In genomic region chr6:137944403-137945148, GRCh38 we compare ENCODE assay signal across 8 cellular contexts.
A peak's percentile ranks its signal among the peaks of the same experiment; 100 is the strongest.
DNase-seq lines count a peak whose midpoint lies in the region; ATAC-seq and TF ChIP-seq lines count a peak whose summit lies in the region.
"Not testable (repeated sequence)": the region's sequence is repeated elsewhere in the genome, so short reads cannot be mapped to it uniquely, and the experiment has no call there.

No MANE protein-coding gene starts in this region.

- not testable (repeated sequence) for H3K4me3 ChIP-seq in DOHH2 (ENCODE audit: low read length); Panc1 (ENCODE audit: low read depth in 2 of 2, low read length in 2 of 2); tibial nerve

- WGBS in tibial nerve, 2 donors = 30 to 32% methylated on average over 5 of the region's 5 CpGs

- CTCF ChIA-PET in Panc1 (lab: Charles Lee) = interaction anchor here (0.6 to 0.9 kb wide), 2 partner anchors 242 to 283 kb away, joined by 3 read pairs; no protein-coding TSS in a partner anchor
- CTCF ChIA-PET in activated naive CD4-positive, alpha-beta T cell treated with anti-CD3 and anti-CD28 coated beads for 36 hours (lab: Charles Lee) = interaction anchor here (0.7 to 11.9 kb wide), 23 partner anchors 10 to 257 kb away, joined by 3 to 161 read pairs (median 8); partner anchors contain the start of gene TNFAIP3

- not testable (repeated sequence) for H3K27ac ChIP-seq in DOHH2 (ENCODE audit: low read depth, low read length); Panc1 (ENCODE audit: low read length)
- peak overlapping the region in 1 of 4 donors; percentile 43 for H3K27ac ChIP-seq in tibial nerve

- not testable (repeated sequence) for H3K27me3 ChIP-seq in DOHH2 (ENCODE audit: control insufficient read depth, low read length); Panc1 (ENCODE audit: control insufficient read depth, insufficient read depth, low read length); tibial nerve

- peak; percentile 17 for DNase-seq in HuH-7.5 (ENCODE audit: low spot score)
- peak; percentile 13 for DNase-seq in Panc1 (ENCODE audit: low read depth, low spot score)
- DNase-seq in activated naive CD4-positive, alpha-beta T cell treated with anti-CD3 and anti-CD28 coated beads for 36 hours = peak; percentile 46
- peak; percentile 70 for DNase-seq in fibroblast of peridontal ligament (ENCODE audit: extremely low read depth)
- DNase-seq in midbrain (lab: John Stamatoyannopoulos, UW) = peak; percentile 43
- DNase-seq in tibial nerve (ENCODE audit: low spot score in 2 of 2) = not testable (repeated sequence)

- TF ChIP-seq CTCF in DOHH2 (IDR thresholded peaks at IDR 0.05; ENCODE audit: low read depth, low read length, poor library complexity, severe bottlenecking) (peak; percentile 77), Panc1 (IDR thresholded peaks at IDR 0.05) (peak; percentile 80), tibial nerve (IDR thresholded peaks at IDR 0.05) (peak; percentile 61 to 90 (median 71))

- BruUV-seq in Panc1 (replicated peaks; lab: Mats Ljungman, UMichigan) = not testable (repeated sequence)

- not testable (repeated sequence) for H3K27me3 Mint-ChIP-seq in activated naive CD4-positive, alpha-beta T cell treated with anti-CD3 and anti-CD28 coated beads for 36 hours (ENCODE audit: low read depth)

- not testable (repeated sequence) for TF ChIP-seq EP300 in tibial nerve (IDR thresholded peaks at IDR 0.05)

- not testable (repeated sequence) for H4K20me1 ChIP-seq in DOHH2 (ENCODE audit: control insufficient read depth, insufficient read depth, low read depth, low read length)

- H3K4me1 Mint-ChIP-seq in activated naive CD4-positive, alpha-beta T cell treated with anti-CD3 and anti-CD28 coated beads for 36 hours (ENCODE audit: low read depth) = peaks cover 56% of the 10 kb centered on the region

- TF ChIP-seq POLR2A in tibial nerve (IDR thresholded peaks at IDR 0.05) = not testable (repeated sequence)

- not testable (repeated sequence) for H3F3A ChIP-seq in DOHH2 (ENCODE audit: control insufficient read depth, insufficient read depth)

- H3K36me3 Mint-ChIP-seq in activated naive CD4-positive, alpha-beta T cell treated with anti-CD3 and anti-CD28 coated beads for 36 hours (ENCODE audit: low read depth) = not testable (repeated sequence)

- H3K9me2 ChIP-seq in DOHH2 (replicated peaks; ENCODE audit: control insufficient read depth, low read length) = not testable (repeated sequence)

- intact Hi-C loops in Panc1 (cut with micrococcal nuclease; ENCODE audit: unreplicated experiment) = loop anchor here (5.0 to 10.0 kb wide), 2 partner anchors 72 to 240 kb away; no protein-coding TSS in a partner anchor
- intact Hi-C loops in activated naive CD4-positive, alpha-beta T cell treated with anti-CD3 and anti-CD28 coated beads for 36 hours (cut with micrococcal nuclease) = loop anchor here (1.0 to 5.0 kb wide), 7 partner anchors 26 to 282 kb away; no protein-coding TSS in a partner anchor

- peak overlapping the region; percentile 0 for H3K27ac Mint-ChIP-seq in activated naive CD4-positive, alpha-beta T cell treated with anti-CD3 and anti-CD28 coated beads for 36 hours

- H3K4me1 ChIP-seq in DOHH2 (ENCODE audit: control insufficient read depth, low read length); Panc1 (ENCODE audit: control insufficient read depth, insufficient read depth, low read length); tibial nerve: not testable (repeated sequence)

- H3K4me3 Mint-ChIP-seq in activated naive CD4-positive, alpha-beta T cell treated with anti-CD3 and anti-CD28 coated beads for 36 hours = not testable (repeated sequence)

- not testable (repeated sequence) for H3K9me3 ChIP-seq in DOHH2 (ENCODE audit: control insufficient read depth, insufficient read depth, low read length); Panc1 (ENCODE audit: control insufficient read depth, insufficient read depth, low read depth, low read length); tibial nerve

- POLR2A ChIA-PET in Panc1 (lab: Charles Lee) = not testable (repeated sequence)

- H3K36me3 ChIP-seq in DOHH2 (ENCODE audit: control insufficient read depth, low read length); Panc1 (ENCODE audit: control insufficient read depth, insufficient read depth, low read length); tibial nerve: not testable (repeated sequence)

- H3K79me2 ChIP-seq in DOHH2 (ENCODE audit: control insufficient read depth, low read length) = not testable (repeated sequence)

- in situ Hi-C loops in Panc1 (cut with HindIII; ENCODE audit: low pct_unique_long_range_greater_than_20kb, low sequenced_read_pairs) = not testable (repeated sequence)

- peak; percentile 41 for ATAC-seq in GM21723 (IDR thresholded peaks at IDR 0.05; ENCODE audit: unreplicated experiment)
- peak; percentile 86 for ATAC-seq in Panc1

- H3K9me3 Mint-ChIP-seq in activated naive CD4-positive, alpha-beta T cell treated with anti-CD3 and anti-CD28 coated beads for 36 hours = not testable (repeated sequence)

- not testable (repeated sequence) for H3K4me2 ChIP-seq in DOHH2 (ENCODE audit: low read length)
